18 cellular contexts compared by ENCODE assay signal in genomic region chr7:24721378-24722030, GRCh38. TPM values are rescaled to one million over a fixed set of nuclear protein-coding genes. Genes with fewer than 3 reads are reported as not detected.
DNase-seq lines count a peak whose midpoint lies in the region; FAIRE-seq and TF ChIP-seq lines count a peak whose summit lies in the region.
"Had no signal": no experiment of that assay in that cellular context is flagged by ENCODE, and none has a peak within 500 bp of the region (broad histone marks: within the 10 kb centered on the region; RNA-seq: fewer than 3 reads in every experiment).

No MANE protein-coding gene starts in this region.

- H3K4me3 Mint-ChIP-seq in Calu3 (ENCODE audit: low read depth, unreplicated experiment): peak overlapping the region; percentile 29
- no peak overlapping the region for H3K4me3 Mint-ChIP-seq in osteocyte (ENCODE audit: unreplicated experiment)
- H3K4me3 Mint-ChIP-seq in mesothelial cell of epicardium: no peak overlapping the region
- H3K4me3 Mint-ChIP-seq: activated T-helper 17 cell treated with anti-CD3 and anti-CD28 coated beads, Interleukin-2, amount 50 U/mL, for 72 hours; H9 had no signal

- H3K27me3 Mint-ChIP-seq in Calu3 (ENCODE audit: unreplicated experiment): no peaks in the 10 kb centered on the region
- H3K27me3 Mint-ChIP-seq in osteocyte (ENCODE audit: unreplicated experiment): no peaks in the 10 kb centered on the region
- H3K27me3 Mint-ChIP-seq in mesothelial cell of epicardium (ENCODE audit: low read depth): no peaks in the 10 kb centered on the region

- peak; percentile 28 for FAIRE-seq in bronchial epithelial cell (lab: Jason Lieb, UNC)

- CTCF ChIA-PET in Calu3 (lab: Charles Lee): interaction anchor here (1.1 to 1.4 kb wide), 2 partner anchors 21 to 91 kb away, joined by 3 to 4 read pairs; no protein-coding TSS in a partner anchor

- H3K9me3 ChIP-seq in uterus: no peaks in the 10 kb centered on the region
- H3K9me3 ChIP-seq: ovary, tibial artery had no signal

- BruUV-seq in Calu3 (replicated peaks; lab: Mats Ljungman, UMichigan): no TSS peak

- peak; percentile 43 for DNase-seq in Calu3
- DNase-seq in LoVo (ENCODE audit: low spot score): peak; percentile 40
- DNase-seq in bronchial epithelial cell (ENCODE audit: low read depth): peak; percentile 69
- peak; percentile 68 for DNase-seq in osteocyte (ENCODE audit: extremely low spot score, unreplicated experiment)
- no peak for DNase-seq in uterus
- no peak for DNase-seq in mesothelial cell of epicardium (ENCODE audit: low spot score in 2 of 2, unreplicated experiment in 2 of 2)
- no peak for DNase-seq in NCI-H2029 treated with DMSO at 0.1 percent for 48 hours (lab: John Stamatoyannopoulos, UW)
- DNase-seq: central memory CD4-positive, alpha-beta T cell; effector memory CD4-positive, alpha-beta T cell; H9; NCI-H1694 treated with DMSO at 0.1 percent for 48 hours; ovary; T-helper 1 cell; WERI-Rb-1 had no signal

- no peak for TF ChIP-seq POLR2A in uterus (IDR thresholded peaks at IDR 0.05)

- H3K4me3 ChIP-seq in bronchial epithelial cell (ENCODE audit: low read depth, low read length) (no peak overlapping the region), uterus (no peak overlapping the region)
- H3K4me3 ChIP-seq: hepatocyte, ovary, skin epidermis, tibial artery had no signal

- H3K27ac Mint-ChIP-seq in Calu3 (ENCODE audit: unreplicated experiment): peak overlapping the region; percentile 10
- no peak overlapping the region for H3K27ac Mint-ChIP-seq in osteocyte (ENCODE audit: unreplicated experiment)
- no peak overlapping the region for H3K27ac Mint-ChIP-seq in mesothelial cell of epicardium
- H3K27ac Mint-ChIP-seq: activated T-helper 17 cell treated with anti-CD3 and anti-CD28 coated beads, Interleukin-2, amount 50 U/mL, for 72 hours had no signal

- intact Hi-C loops in Calu3 (cut with micrococcal nuclease; ENCODE audit: unreplicated experiment): loop anchor here (2.0 kb wide), 1 partner anchor 783 kb away; no protein-coding TSS in a partner anchor
- intact Hi-C loops in uterus (cut with DNase I; ENCODE audit: low total_unique reads): no loop called here

- H3K4me1 Mint-ChIP-seq in Calu3 (ENCODE audit: low read depth, unreplicated experiment) (peaks cover 13% of the 10 kb centered on the region), osteocyte (ENCODE audit: unreplicated experiment) (no peaks in the 10 kb centered on the region), mesothelial cell of epicardium (no peaks in the 10 kb centered on the region)
- H3K4me1 Mint-ChIP-seq: activated T-helper 17 cell treated with anti-CD3 and anti-CD28 coated beads, Interleukin-2, amount 50 U/mL, for 72 hours had no signal

- H3K36me3 ChIP-seq in bronchial epithelial cell (ENCODE audit: control insufficient read depth, insufficient read depth, low read length) (peaks cover 9% of the 10 kb centered on the region), uterus (no peaks in the 10 kb centered on the region)
- H3K36me3 ChIP-seq: ovary, WERI-Rb-1 had no signal

- H3K27me3 ChIP-seq in bronchial epithelial cell (ENCODE audit: control insufficient read depth, insufficient read depth, low read length) (no peaks in the 10 kb centered on the region), uterus (no peaks in the 10 kb centered on the region)
- H3K27me3 ChIP-seq: hepatocyte, ovary, tibial artery had no signal

- no peaks in the 10 kb centered on the region for H3K4me1 ChIP-seq in uterus
- H3K4me1 ChIP-seq: tibial artery had no signal

- H3K27ac ChIP-seq in uterus: no peak overlapping the region
- H3K27ac ChIP-seq: hepatocyte, ovary, skin epidermis, tibial artery, WERI-Rb-1 had no signal

- H3K36me3 Mint-ChIP-seq in Calu3 (ENCODE audit: insufficient read depth, unreplicated experiment) (no peaks in the 10 kb centered on the region), osteocyte (ENCODE audit: unreplicated experiment) (peaks cover 3% of the 10 kb centered on the region), mesothelial cell of epicardium (no peaks in the 10 kb centered on the region)

- no peak for TF ChIP-seq CTCF in Calu3 (IDR thresholded peaks at IDR 0.05; ENCODE audit: unreplicated experiment)
- TF ChIP-seq CTCF in bronchial epithelial cell (IDR thresholded peaks at IDR 0.05; ENCODE audit: insufficient read depth, low read length, severe bottlenecking): no peak
- TF ChIP-seq CTCF in osteocyte (IDR thresholded peaks at IDR 0.05): no peak
- TF ChIP-seq CTCF in uterus (IDR thresholded peaks at IDR 0.05): no peak
- no peak for TF ChIP-seq CTCF in mesothelial cell of epicardium (IDR thresholded peaks at IDR 0.05; ENCODE audit: unreplicated experiment)

- H3K9me3 Mint-ChIP-seq in Calu3 (ENCODE audit: low read depth, unreplicated experiment): peaks cover 2% of the 10 kb centered on the region
- no peaks in the 10 kb centered on the region for H3K9me3 Mint-ChIP-seq in osteocyte (ENCODE audit: unreplicated experiment)
- H3K9me3 Mint-ChIP-seq in mesothelial cell of epicardium: peaks cover 4% of the 10 kb centered on the region
- H3K9me3 Mint-ChIP-seq: activated T-helper 17 cell treated with anti-CD3 and anti-CD28 coated beads, Interleukin-2, amount 50 U/mL, for 72 hours had no signal

RNA-seq across cellular contexts. Expression of gene GSDME, which starts 35.8 kb away (rescaled TPM):
- total RNA-seq in Calu3 (2022) (9.4 and 11.9 TPM in 2 replicates), bronchial epithelial cell (63.7 and 79.4 TPM in 2 replicates), osteocyte (10.2 and 11.9 TPM in 2 replicates), uterus (10 to 100 TPM; 10.8 to 25.5 (median 20.8) TPM), mesothelial cell of epicardium (9.3 to 10.2 TPM (median 9.8 TPM) in 3 replicates)

Comparison
In these comparisons a context has a peak if more than half of its experiments do, and no peak if none do; other contexts are left out.
1. DNase-seq: peak in Calu3 (single experiment), LoVo (single experiment), bronchial epithelial cell (single experiment) and osteocyte (single experiment); none in uterus (0 of 2), mesothelial cell of epicardium (0 of 2) and NCI-H2029 treated with DMSO at 0.1 percent for 48 hours (single experiment).